28 cellular contexts compared by ENCODE assay signal in the genomic region with DNA sequence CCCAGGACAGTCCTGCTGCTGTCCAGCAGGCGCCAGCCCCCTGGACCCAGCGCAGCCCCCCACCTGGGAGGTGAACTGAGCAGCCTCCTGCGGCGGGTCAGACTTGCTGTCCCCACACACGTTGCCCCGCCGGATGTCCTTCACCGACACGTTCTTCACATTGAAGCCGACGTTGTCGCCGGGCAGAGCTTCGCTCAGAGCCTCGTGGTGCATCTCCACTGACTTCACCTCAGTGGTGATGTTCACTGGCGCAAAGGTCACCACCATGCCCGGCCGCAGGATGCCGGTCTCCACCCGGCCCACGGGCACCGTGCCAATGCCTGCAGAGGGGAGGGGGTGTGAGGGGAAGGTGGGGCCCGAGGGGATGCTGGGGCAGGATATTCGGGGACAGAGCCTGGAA. TPM values are rescaled to one million over a fixed set of nuclear protein-coding genes. Genes with fewer than 3 reads are reported as not detected.
DNase-seq lines count a peak whose midpoint lies in the region; ATAC-seq and FAIRE-seq lines count a peak whose summit lies in the region.
"Had no signal": no experiment of that assay in that cellular context is flagged by ENCODE, and none has a peak within 500 bp of the region (broad histone marks: within the 10 kb centered on the region; RNA-seq: fewer than 3 reads in every experiment).

No MANE protein-coding gene starts in this region.

- peaks cover 0 to 3% of the 10 kb centered on the region in 2 donors for H3K4me1 ChIP-seq in neuronal stem cell (ENCODE audit: control insufficient read depth in 2 of 2, insufficient read depth in 1 of 2, low read depth in 1 of 2, low read length in 2 of 2)

- H3K23ac ChIP-seq in neuronal stem cell (ENCODE audit: low read depth, low read length, poor library complexity) = no peak overlapping the region

- no peak overlapping the region for H3K9ac ChIP-seq in neuronal stem cell (ENCODE audit: low read depth, low read length, poor library complexity)
- H3K9ac ChIP-seq: GM23248 had no signal

- no peak overlapping the region for H2BK12ac ChIP-seq in neuronal stem cell (ENCODE audit: low read length)

- H3K27me3 ChIP-seq in neuronal stem cell (ENCODE audit: control insufficient read depth in 3 of 3, insufficient read depth in 3 of 3, low read depth in 1 of 3, low read length in 3 of 3) = peaks cover 3 to 30% (median 30%) of the 10 kb centered on the region in 3 experiments

- peak overlapping the region; percentile 82 for H2BK5ac ChIP-seq in neuronal stem cell (ENCODE audit: low read length)

- FAIRE-seq in HTR-8/SVneo (lab: Jason Lieb, UNC) = peak; percentile 69
- FAIRE-seq: GM12878 had no signal

- DNase-seq in D341Med (ENCODE audit: low spot score) = peak; percentile 17
- no peak for DNase-seq in HTR-8/SVneo (ENCODE audit: insufficient read length, low spot score)
- no peak for DNase-seq in neuronal stem cell (ENCODE audit: low spot score)
- no peak for DNase-seq in cerebellum (ENCODE audit: low spot score)
- DNase-seq: C1 segment of cervical spinal cord; CD4-positive, alpha-beta memory T cell; COR-L47; DMS 273 treated with DMSO at 0.1 percent for 48 hours; DMS79; EL; GDM1; GM23248; H7; NCI-H1092; NCI-H1417 treated with DMSO at 0.1 percent for 48 hours; NCI-H1694 treated with DMSO at 0.1 percent for 48 hours; NCI-H2081; NCI-H2227 treated with DMSO at 0.1 percent for 48 hours; NCI-H526 treated with DMSO at 0.1 percent for 48 hours; PC-9; RPMI8226; SHP77 treated with DMSO at 0.1 percent for 48 hours; SW 1271 had no signal

- no peak for ATAC-seq in HG02763 (IDR thresholded peaks at IDR 0.05; ENCODE audit: unreplicated experiment)
- ATAC-seq: GM12878 had no signal

- no peak overlapping the region for H2BK15ac ChIP-seq in neuronal stem cell (ENCODE audit: low read length)

- H3K4me2 ChIP-seq in neuronal stem cell (ENCODE audit: insufficient read depth, low read length, poor library complexity, severe bottlenecking) = no peak overlapping the region
- H3K4me2 ChIP-seq: PC-9 had no signal

- peaks cover 0 to 3% of the 10 kb centered on the region in 2 donors for H3K9me3 ChIP-seq in neuronal stem cell (replicated peaks in 1 of 2; ENCODE audit: control insufficient read depth in 2 of 2, insufficient read depth in 1 of 2, low read depth in 1 of 2, low read length in 2 of 2)

- H3K36me3 ChIP-seq in neuronal stem cell (replicated peaks in 1 of 2; ENCODE audit: control insufficient read depth in 2 of 2, insufficient read depth in 2 of 2, low read length in 2 of 2) = no peaks in the 10 kb centered on the region

- peak overlapping the region; percentile 3 for H3K18ac ChIP-seq in neuronal stem cell (ENCODE audit: low read length)

- no peak overlapping the region for H4K8ac ChIP-seq in neuronal stem cell (ENCODE audit: low read depth, low read length)

- H4K91ac ChIP-seq in neuronal stem cell (ENCODE audit: low read depth, low read length, poor library complexity) = no peak overlapping the region

- no peak overlapping the region for H2AFZ ChIP-seq in neuronal stem cell (ENCODE audit: low read length)
- H2AFZ ChIP-seq: GM23248, PC-9 had no signal

- H2BK120ac ChIP-seq in neuronal stem cell (ENCODE audit: low read depth, low read length) = no peak overlapping the region

- peak overlapping the region; percentile 71 for H3K14ac ChIP-seq in neuronal stem cell (ENCODE audit: low read length)

- no peak overlapping the region for H3K27ac ChIP-seq in neuronal stem cell (replicated peaks; ENCODE audit: low read length)
- H3K27ac ChIP-seq: GM23248, PC-9 had no signal

- no peak overlapping the region for H2AK5ac ChIP-seq in neuronal stem cell (ENCODE audit: low read depth, low read length)

- H3K79me1 ChIP-seq in neuronal stem cell (ENCODE audit: low read depth, low read length) = peaks cover 4% of the 10 kb centered on the region

- no peak overlapping the region for H3K4ac ChIP-seq in neuronal stem cell (ENCODE audit: low read length)

- H3K4me3 ChIP-seq in neuronal stem cell (ENCODE audit: low read length in 2 of 2) = no peak overlapping the region
- H3K4me3 ChIP-seq: GM12878, GM23248, PC-9 had no signal

- WGBS in neuronal stem cell (ENCODE audit: extremely low coverage in 2 of 2, insufficient read length in 2 of 2, insufficient replicate concordance in 1 of 2), 2 donors = no CpG with 5 or more reads among the region's 24 CpGs

RNA-seq across cellular contexts. Expression of a gene that starts 8.5 kb away (rescaled TPM):
- polyA plus RNA-seq in neuronal stem cell (2013, experiment 1 of 2) = 0.57 TPM
- polyA plus RNA-seq in neuronal stem cell (2013, experiment 2 of 2) = 0.96 TPM
- total RNA-seq in cerebellum = 78.4 TPM
- polyA plus RNA-seq: CD4-positive, alpha-beta memory T cell; GM12878; GM23248; IgD-negative memory B cell had no signal

RNA-seq across cellular contexts. Expression of a gene that starts 18.0 kb away (rescaled TPM):
- polyA plus RNA-seq in neuronal stem cell (2013, experiment 1 of 2) = 79.3 TPM
- 73.4 TPM for polyA plus RNA-seq in neuronal stem cell (2013, experiment 2 of 2)
- 116 TPM for total RNA-seq in cerebellum
- total RNA-seq: CD4-positive, alpha-beta memory T cell; GM23248; PC-9 had no signal
- polyA plus RNA-seq: CD4-positive, alpha-beta memory T cell had no signal

RNA-seq across cellular contexts. Expression of a gene that starts 30.1 kb away (rescaled TPM):
- polyA plus RNA-seq in neuronal stem cell (2013, experiment 1 of 2) = 310 TPM
- 296 TPM for polyA plus RNA-seq in neuronal stem cell (2013, experiment 2 of 2)
- total RNA-seq in cerebellum = 48.6 TPM

RNA-seq across cellular contexts. Expression of a gene that starts 46.8 kb away (rescaled TPM):
- polyA plus RNA-seq in neuronal stem cell (2013, experiment 1 of 2) = not detected
- polyA plus RNA-seq in neuronal stem cell (2013, experiment 2 of 2) = not detected
- total RNA-seq in cerebellum = not detected
- total RNA-seq: A673; CD4-positive, alpha-beta memory T cell; GM23248 had no signal
- polyA plus RNA-seq: GM23248 had no signal

RNA-seq across cellular contexts. Expression of a gene that starts 57.1 kb away (rescaled TPM):
- not detected for polyA plus RNA-seq in neuronal stem cell (2013, experiment 1 of 2)
- polyA plus RNA-seq in neuronal stem cell (2013, experiment 2 of 2) = not detected
- not detected for total RNA-seq in cerebellum
- total RNA-seq: A673; CD4-positive, alpha-beta memory T cell; GM12878; GM23248; NCI-H460 had no signal
- polyA plus RNA-seq: CD4-positive, alpha-beta memory T cell; GM12878; GM23248 had no signal
